In the genomic region with DNA sequence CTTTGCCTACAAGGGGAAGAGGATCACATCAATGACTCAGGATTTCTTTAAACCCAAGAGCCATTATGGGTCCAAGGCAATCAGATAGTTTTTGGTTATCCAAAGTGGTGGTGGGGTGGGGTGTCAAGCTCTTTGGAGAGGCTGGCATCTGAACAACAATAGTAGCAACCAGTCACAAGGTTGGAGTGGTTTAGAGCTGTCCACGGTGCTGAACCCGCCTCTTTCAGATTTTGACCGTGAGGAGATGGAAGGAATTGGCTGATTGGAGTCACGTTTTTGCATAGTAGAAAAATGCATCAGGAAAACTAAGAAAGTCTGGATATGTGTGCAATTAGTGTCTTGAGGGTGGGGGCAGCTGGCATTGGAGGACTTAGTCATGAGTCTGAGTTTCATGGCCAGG, we compare ENCODE assay signal across 10 cellular contexts.
DNase-seq lines count a peak whose midpoint lies in the region; ATAC-seq lines count a peak whose summit lies in the region.
"Had no signal": no experiment of that assay in that cellular context is flagged by ENCODE, and none has a peak within 500 bp of the region (broad histone marks: within the 10 kb centered on the region; RNA-seq: fewer than 3 reads in every experiment).

No MANE protein-coding gene starts in this region.

- H3K4me3 Mint-ChIP-seq in CD4-positive, alpha-beta memory T cell, result no peak overlapping the region
- H3K4me3 Mint-ChIP-seq in activated CD4-positive, alpha-beta memory T cell treated with anti-CD3 and anti-CD28 coated beads for 36 hours, result no peak overlapping the region

- no peak overlapping the region for H3K27ac Mint-ChIP-seq in CD4-positive, alpha-beta memory T cell
- no peak overlapping the region for H3K27ac Mint-ChIP-seq in activated CD4-positive, alpha-beta memory T cell treated with anti-CD3 and anti-CD28 coated beads for 36 hours

- intact Hi-C loops in CD4-positive, alpha-beta memory T cell (cut with micrococcal nuclease), result no loop called here
- intact Hi-C loops in activated CD4-positive, alpha-beta memory T cell treated with anti-CD3 and anti-CD28 coated beads for 36 hours (cut with micrococcal nuclease), result no loop called here

- no peak overlapping the region for H3K27ac ChIP-seq in CD4-positive, alpha-beta memory T cell (ENCODE audit: low read depth, low read length)
- H3K27ac ChIP-seq: heart left ventricle had no signal

- peak in 4 of 5 donors; percentile 6 to 12 (median 10) for DNase-seq in CD4-positive, alpha-beta memory T cell
- peak in 44 of 76 experiments; percentile 1 to 62 (median 22) for DNase-seq in HUDEP-2 (lab: John Stamatoyannopoulos, UW; ENCODE audit: unreplicated experiment in 76 of 76)
- peak; percentile 51 for DNase-seq in activated CD4-positive, alpha-beta memory T cell treated with anti-CD3 and anti-CD28 coated beads for 36 hours
- DNase-seq in kidney glomerular epithelial cell (lab: John Stamatoyannopoulos, UW), result peak; percentile 2
- no peak for DNase-seq in G401 (ENCODE audit: low spot score)
- DNase-seq in NCI-H69 (lab: John Stamatoyannopoulos, UW), result no peak
- DNase-seq: NCI-H2227 treated with DMSO at 0.1 percent for 48 hours had no signal

- peaks cover 0 to 5% (median 2%) of the 10 kb centered on the region in 8 donors for H3K9me3 Mint-ChIP-seq in CD4-positive, alpha-beta memory T cell
- H3K9me3 Mint-ChIP-seq in activated CD4-positive, alpha-beta memory T cell treated with anti-CD3 and anti-CD28 coated beads for 36 hours, result no peaks in the 10 kb centered on the region

- H3K4me3 ChIP-seq in CD4-positive, alpha-beta memory T cell (ENCODE audit: low read length in 2 of 2), result no peak overlapping the region
- H3K4me3 ChIP-seq: heart left ventricle had no signal

- H3K4me1 Mint-ChIP-seq in CD4-positive, alpha-beta memory T cell, result no peaks in the 10 kb centered on the region
- no peaks in the 10 kb centered on the region for H3K4me1 Mint-ChIP-seq in activated CD4-positive, alpha-beta memory T cell treated with anti-CD3 and anti-CD28 coated beads for 36 hours (ENCODE audit: low read depth)

- H3K4me1 ChIP-seq in CD4-positive, alpha-beta memory T cell (ENCODE audit: insufficient read depth, low read length), result no peaks in the 10 kb centered on the region
- H3K4me1 ChIP-seq: heart left ventricle had no signal

- peaks cover 1 to 3% of the 10 kb centered on the region in 2 donors for H3K27me3 Mint-ChIP-seq in CD4-positive, alpha-beta memory T cell
- peaks cover 1% of the 10 kb centered on the region for H3K27me3 Mint-ChIP-seq in activated CD4-positive, alpha-beta memory T cell treated with anti-CD3 and anti-CD28 coated beads for 36 hours

- no peaks in the 10 kb centered on the region for H3K36me3 Mint-ChIP-seq in CD4-positive, alpha-beta memory T cell
- no peaks in the 10 kb centered on the region for H3K36me3 Mint-ChIP-seq in activated CD4-positive, alpha-beta memory T cell treated with anti-CD3 and anti-CD28 coated beads for 36 hours

- CTCF ChIA-PET in CD4-positive, alpha-beta memory T cell (lab: Charles Lee; ENCODE audit: partially characterized antibody), result no interaction called here
- CTCF ChIA-PET in activated CD4-positive, alpha-beta memory T cell treated with anti-CD3 and anti-CD28 coated beads for 36 hours (lab: Charles Lee), result interaction anchor here (0.7 kb wide), 1 partner anchor 18 kb away, joined by 3 read pairs; no protein-coding TSS in a partner anchor

- ATAC-seq in GM21825 (IDR thresholded peaks at IDR 0.05; ENCODE audit: unreplicated experiment) (no peak), GM21367 (IDR thresholded peaks at IDR 0.05; ENCODE audit: unreplicated experiment) (no peak)

- no peaks in the 10 kb centered on the region for H3K9me3 ChIP-seq in CD4-positive, alpha-beta memory T cell (ENCODE audit: control insufficient read depth in 1 of 2, low read length in 2 of 2)
- H3K9me3 ChIP-seq: heart left ventricle had no signal

- no peaks in the 10 kb centered on the region for H3K36me3 ChIP-seq in CD4-positive, alpha-beta memory T cell (ENCODE audit: insufficient read depth, low read length)
- H3K36me3 ChIP-seq: heart left ventricle had no signal

- POLR2A ChIA-PET in CD4-positive, alpha-beta memory T cell (lab: Charles Lee; ENCODE audit: partially characterized antibody), result no interaction called here
- POLR2A ChIA-PET in activated CD4-positive, alpha-beta memory T cell treated with anti-CD3 and anti-CD28 coated beads for 36 hours (lab: Charles Lee), result no interaction called here

- H3K27me3 ChIP-seq in CD4-positive, alpha-beta memory T cell (ENCODE audit: insufficient read depth, low read length), result no peaks in the 10 kb centered on the region
- H3K27me3 ChIP-seq: heart left ventricle had no signal

- in situ Hi-C loops in G401 (cut with HindIII; ENCODE audit: low sequenced_read_pairs), result no loop called here

Comparison
In these comparisons a context has a peak if more than half of its experiments do, and no peak if none do; other contexts are left out.
1. DNase-seq: peak in CD4-positive, alpha-beta memory T cell (4 of 5), HUDEP-2 (44 of 76), activated CD4-positive, alpha-beta memory T cell treated with anti-CD3 and anti-CD28 coated beads for 36 hours (single experiment) and kidney glomerular epithelial cell (single experiment); none in G401 (single experiment) and NCI-H69 (single experiment).